14 cellular contexts compared by ENCODE assay signal in genomic region chr12:57849035-57849434, GRCh38. TPM values are rescaled to one million over a fixed set of nuclear protein-coding genes. Genes with fewer than 3 reads are reported as not detected.
A peak's percentile ranks its signal among the peaks of the same experiment; 100 is the strongest.
DNase-seq lines count a peak whose midpoint lies in the region; ATAC-seq, FAIRE-seq and TF ChIP-seq lines count a peak whose summit lies in the region.
"Had no signal": no experiment of that assay in that cellular context is flagged by ENCODE, and none has a peak within 500 bp of the region (broad histone marks: within the 10 kb centered on the region; RNA-seq: fewer than 3 reads in every experiment).

No MANE protein-coding gene starts in this region.

- peaks cover 5% of the 10 kb centered on the region for H3K36me3 Mint-ChIP-seq in CD4-positive, alpha-beta T cell (ENCODE audit: low read depth)
- no peaks in the 10 kb centered on the region for H3K36me3 Mint-ChIP-seq in neural crest cell (ENCODE audit: low read depth)
- peaks cover 3% of the 10 kb centered on the region for H3K36me3 Mint-ChIP-seq in activated CD4-positive, alpha-beta T cell treated with anti-CD3 and anti-CD28 coated beads, Interleukin-2, amount 10 ng/mL, durations not matched to agents 24 days and 14 days (ENCODE audit: low read depth)

- peaks cover 9% of the 10 kb centered on the region for H3K27me3 Mint-ChIP-seq in CD4-positive, alpha-beta T cell
- peaks cover 19% of the 10 kb centered on the region for H3K27me3 Mint-ChIP-seq in neural crest cell (ENCODE audit: low read depth)
- H3K27me3 Mint-ChIP-seq in activated CD4-positive, alpha-beta T cell treated with anti-CD3 and anti-CD28 coated beads, Interleukin-2, amount 10 ng/mL, durations not matched to agents 24 days and 14 days = peaks cover 34% of the 10 kb centered on the region

- no peak for TF ChIP-seq RAD21 in K562 (CRISPR knock-in tag; conservative IDR thresholded peaks at IDR 0.05 in 1 of 2, IDR thresholded peaks at IDR 0.05 in 1 of 2)

- H3K79me2 ChIP-seq in K562 (ENCODE audit: control insufficient read depth, insufficient read depth, low read length) = peaks cover 25% of the 10 kb centered on the region

- peaks cover 3% of the 10 kb centered on the region for H3K27me3 ChIP-seq in CD4-positive, alpha-beta T cell (ENCODE audit: control insufficient read depth, insufficient read depth, low read length)
- H3K27me3 ChIP-seq in MG63 (no peaks in the 10 kb centered on the region), K562 (ENCODE audit: control insufficient read depth in 2 of 2, insufficient read depth in 2 of 2, low read length in 2 of 2) (0 out of 5 replicates have a peak, but pooled peaks cover 0 to 6% of the 10 kb centered on the region in 2 experiments)

- H3K27ac ChIP-seq in CD4-positive, alpha-beta T cell (ENCODE audit: low read depth, low read length) = no peak overlapping the region
- H3K27ac ChIP-seq in K562 (ENCODE audit: extremely low read depth, low read depth, low read length) = no peak overlapping the region

- H3K4me3 Mint-ChIP-seq in CD4-positive, alpha-beta T cell = peak overlapping the region; percentile 14
- H3K4me3 Mint-ChIP-seq in neural crest cell = peak overlapping the region; percentile 50
- no peak overlapping the region for H3K4me3 Mint-ChIP-seq in activated CD4-positive, alpha-beta T cell treated with anti-CD3 and anti-CD28 coated beads, Interleukin-2, amount 10 ng/mL, durations not matched to agents 24 days and 14 days

- H3K4me2 ChIP-seq in K562 (ENCODE audit: insufficient read depth, low read length) = no peak overlapping the region

- H3K4me1 ChIP-seq in K562 (replicated peaks in 1 of 2; ENCODE audit: control insufficient read depth in 2 of 2, insufficient read depth in 2 of 2, low read length in 2 of 2) = peaks cover 18 to 42% of the 10 kb centered on the region in 2 experiments; a peak in 4 of 5 replicates

- peak overlapping the region; percentile 79 for H3K27ac Mint-ChIP-seq in CD4-positive, alpha-beta T cell
- H3K27ac Mint-ChIP-seq in neural crest cell (ENCODE audit: unreplicated experiment) = peak overlapping the region; percentile 69
- H3K27ac Mint-ChIP-seq in activated CD4-positive, alpha-beta T cell treated with anti-CD3 and anti-CD28 coated beads, Interleukin-2, amount 10 ng/mL, durations not matched to agents 24 days and 14 days = no peak overlapping the region

- DNase-seq in CD4-positive, alpha-beta T cell = no peak
- DNase-seq in MG63 = peak; percentile 38
- DNase-seq in K562 (ENCODE audit: extremely low read depth in 1 of 4, low spot score in 3 of 4) = no peak
- no peak for DNase-seq in neural crest cell (ENCODE audit: low read depth, low spot score)
- no peak for DNase-seq in activated CD4-positive, alpha-beta T cell treated with anti-CD3 and anti-CD28 coated beads, Interleukin-2, amount 10 ng/mL, durations not matched to agents 24 days and 14 days
- DNase-seq in NCI-H524 treated with DMSO at 0.1 percent for 48 hours (lab: John Stamatoyannopoulos, UW) = no peak
- DNase-seq: CD4-positive, alpha-beta memory T cell; EL; NCI-H1092 treated with DMSO at 0.1 percent for 48 hours; NCI-H524 had no signal

- no peak for TF ChIP-seq CTCF in CD4-positive, alpha-beta T cell (IDR thresholded peaks at IDR 0.05)
- TF ChIP-seq CTCF in K562 (IDR thresholded peaks at IDR 0.05 in 2 of 3, conservative IDR thresholded peaks at IDR 0.05 in 1 of 3; ENCODE audit: insufficient read depth in 2 of 3, low read depth in 1 of 3, low read length in 3 of 3) (no peak), neural crest cell (conservative IDR thresholded peaks at IDR 0.05) (no peak)

- intact Hi-C loops in CD4-positive, alpha-beta T cell (cut with DNase I, micrococcal nuclease) = loop anchor here in 1 of 2 experiments (5.0 kb wide), 2 partner anchors 77 to 97 kb away; partner anchors contain the start of genes CDK4, EEF1AKMT3 and METTL1
- intact Hi-C loops in K562 (cut with micrococcal nuclease) = no loop called here
- intact Hi-C loops in activated CD4-positive, alpha-beta T cell treated with anti-CD3 and anti-CD28 coated beads, Interleukin-2, amount 10 ng/mL, durations not matched to agents 24 days and 14 days (cut with micrococcal nuclease) = loop anchor here (5.0 to 10.0 kb wide), 2 partner anchors 327 to 1746 kb away; partner anchors contain the start of genes DDIT3, MBD6 and SLC16A7

- peaks cover 10% of the 10 kb centered on the region for H4K20me1 ChIP-seq in K562 (replicated peaks; ENCODE audit: control insufficient read depth, insufficient read depth, low read length)

- no TSS peak for BruUV-seq in K562 (replicated peaks; lab: Mats Ljungman, UMichigan)

- CTCF ChIA-PET in CD4-positive, alpha-beta T cell (lab: Charles Lee) = interaction anchor here (1.0 to 1.5 kb wide), 4 partner anchors 16 to 56 kb away, joined by 3 to 4 read pairs (median 3); no protein-coding TSS in a partner anchor
- CTCF ChIA-PET in K562 (lab: Yijun Ruan, JAX; ENCODE audit: low intra/inter-chr PET ratio) = no interaction called here

- H3K9ac ChIP-seq in K562 (ENCODE audit: insufficient read depth in 1 of 2, low read depth in 2 of 2, low read length in 2 of 2) = no peak overlapping the region

- WGBS in K562 (ENCODE audit: insufficient coverage, low coverage, missing lambda C conversion rate) = 23% methylated on average over 2 of the region's 2 CpGs

- no peak for FAIRE-seq in K562 (lab: Jason Lieb, UNC)
- FAIRE-seq: A204.1, GM12878, HepG2 had no signal

- TF ChIP-seq EP300 in K562 (IDR thresholded peaks at IDR 0.05; ENCODE audit: low read length) = no peak

- peaks cover 46% of the 10 kb centered on the region for H3K4me1 Mint-ChIP-seq in CD4-positive, alpha-beta T cell (ENCODE audit: low read depth)
- peaks cover 45% of the 10 kb centered on the region for H3K4me1 Mint-ChIP-seq in neural crest cell
- H3K4me1 Mint-ChIP-seq in activated CD4-positive, alpha-beta T cell treated with anti-CD3 and anti-CD28 coated beads, Interleukin-2, amount 10 ng/mL, durations not matched to agents 24 days and 14 days = peaks cover 18% of the 10 kb centered on the region

- no peak for TF ChIP-seq POLR2A in K562 (conservative IDR thresholded peaks at IDR 0.05)

- no peaks in the 10 kb centered on the region for H3K9me3 ChIP-seq in CD4-positive, alpha-beta T cell (ENCODE audit: control insufficient read depth, low read length)
- no peaks in the 10 kb centered on the region for H3K9me3 ChIP-seq in MG63
- no peaks in the 10 kb centered on the region for H3K9me3 ChIP-seq in K562 (replicated peaks; ENCODE audit: control insufficient read depth, insufficient read depth, low read depth, low read length)

- H3K36me3 ChIP-seq in MG63 = peaks cover 12% of the 10 kb centered on the region
- H3K36me3 ChIP-seq in K562 (ENCODE audit: control insufficient read depth, insufficient read depth, low read length) = no peaks in the 10 kb centered on the region

- no peak overlapping the region for H2AFZ ChIP-seq in K562 (ENCODE audit: low read depth, low read length)

- no peak for ATAC-seq in CD4-positive, alpha-beta T cell (ENCODE audit: poor library complexity)
- ATAC-seq in K562 = no peak
- no peak for ATAC-seq in GM19351 (IDR thresholded peaks at IDR 0.05; ENCODE audit: unreplicated experiment)
- ATAC-seq: GM12878, HepG2 had no signal

- H3K9me1 ChIP-seq in K562 (ENCODE audit: control insufficient read depth, insufficient read depth, low read length) = no peaks in the 10 kb centered on the region

- POLR2A ChIA-PET in CD4-positive, alpha-beta T cell (lab: Charles Lee) = interaction anchor here (1.3 to 7.4 kb wide), 3 partner anchors 12 to 51 kb away, joined by 6 to 124 read pairs (median 46); no protein-coding TSS in a partner anchor
- POLR2A ChIA-PET in K562 (lab: Yijun Ruan, JAX) = interaction anchor here (0.6 to 1.4 kb wide), 2 partner anchors 9 to 16 kb away, joined by 4 to 5 read pairs; no protein-coding TSS in a partner anchor

- H3K9me3 Mint-ChIP-seq in CD4-positive, alpha-beta T cell = no peaks in the 10 kb centered on the region
- H3K9me3 Mint-ChIP-seq in neural crest cell = no peaks in the 10 kb centered on the region
- H3K9me3 Mint-ChIP-seq in activated CD4-positive, alpha-beta T cell treated with anti-CD3 and anti-CD28 coated beads, Interleukin-2, amount 10 ng/mL, durations not matched to agents 24 days and 14 days = no peaks in the 10 kb centered on the region
- H3K9me3 Mint-ChIP-seq: CD4-positive, alpha-beta memory T cell had no signal

- in situ Hi-C loops in K562 (cut with MboI) = no loop called here

- no peak overlapping the region for H3K4me3 ChIP-seq in MG63
- no peak overlapping the region for H3K4me3 ChIP-seq in K562
- H3K4me3 ChIP-seq: GM12878 had no signal

RNA-seq across cellular contexts. Expression of gene CTDSP2, which starts 2.5 kb away (rescaled TPM):
- total RNA-seq in CD4-positive, alpha-beta T cell = 10 to 100 TPM; 86.2 to 86.4 TPM
- 73.2 and 73.3 TPM in 2 replicates for total RNA-seq in MG63 (2014; rRNA removed; shearing (Covaris generic); ENCODE audit: low replicate concordance)
- total RNA-seq in K562 (2011; cell fraction: chromatin; rRNA removed; ENCODE audit: low replicate concordance) = 89.2 and 157 TPM in 2 replicates
- total RNA-seq in K562 (2011; cell fraction: nucleolus; rRNA removed) = 72.6 and 88.1 TPM in 2 replicates
- total RNA-seq in K562 (2011; cell fraction: nucleoplasm; rRNA removed) = 93.3 and 110 TPM in 2 replicates
- total RNA-seq in K562 (2014; rRNA removed) (42.0 and 60.5 TPM in 2 replicates), K562 (2014; rRNA removed; fragmentation: Illumina TruSeq; extraction: Trizol) (46.6 and 47.7 TPM in 2 replicates), K562 (2015; rRNA removed; fragmentation: Illumina TruSeq; extraction: Trizol) (39.8 and 40.2 TPM in 2 replicates), K562 (2021) (93.7 and 108 TPM in 2 replicates), neural crest cell (83.2 and 83.4 TPM in 2 replicates)
- polyA plus RNA-seq in K562 (2011; rRNA removed) (87.2 and 94.7 TPM in 2 replicates), K562 (2014; fragmentation: Illumina TruSeq; extraction: Trizol) (86.4 and 89.3 TPM in 2 replicates), K562 (2014; fragmentation: Nextera tagmentation; extraction: Ambion mirVana) (10 to 100 TPM; 20.4 to 24.1 TPM), K562 (2014; rRNA removed) (62.5 and 64.5 TPM in 2 replicates)
- 115 and 117 TPM in 2 replicates for polyA plus RNA-seq in K562 (2011; cell fraction: cytosol; rRNA removed)
- 128 and 133 TPM in 2 replicates for polyA plus RNA-seq in K562 (2011; cell fraction: nucleus; rRNA removed)
- polyA plus RNA-seq in K562 (2012) = 83.4 and 116 TPM in 2 replicates
- polyA minus RNA-seq in K562 (2011; rRNA and poly(A)+ RNA removed) = 102 and 145 TPM in 2 replicates
- polyA minus RNA-seq in K562 (2011; cell fraction: cytosol; rRNA and poly(A)+ RNA removed) = 85.8 and 88.5 TPM in 2 replicates
- polyA minus RNA-seq in K562 (2011; cell fraction: nucleus; rRNA and poly(A)+ RNA removed) = 40.9 and 69.2 TPM in 2 replicates
- 81.4 and 82.7 TPM in 2 replicates for total RNA-seq in activated CD4-positive, alpha-beta T cell treated with anti-CD3 and anti-CD28 coated beads, Interleukin-2, amount 10 ng/mL, durations not matched to agents 24 days and 14 days

RNA-seq across cellular contexts. Expression of gene AVIL, which starts 30.5 kb away (rescaled TPM):
- total RNA-seq in CD4-positive, alpha-beta T cell = 1 to 10 TPM in 1 of 2 experiments, under 1 TPM in 1; 0.60 to 1.2 TPM
- total RNA-seq in MG63 (2014; rRNA removed; shearing (Covaris generic); ENCODE audit: low replicate concordance) = 2.5 TPM in 1 of 2 replicates, not detected in the other
- total RNA-seq in K562 (2011; cell fraction: chromatin; rRNA removed; ENCODE audit: low replicate concordance) = 1.2 and 1.3 TPM in 2 replicates
- total RNA-seq in K562 (2011; cell fraction: nucleolus; rRNA removed) = 0.39 and 0.83 TPM in 2 replicates
- total RNA-seq in K562 (2011; cell fraction: nucleoplasm; rRNA removed) = 1.1 and 1.5 TPM in 2 replicates
- total RNA-seq in K562 (2014; rRNA removed) = 0.05 and 0.24 TPM in 2 replicates
- 0.16 and 0.22 TPM in 2 replicates for total RNA-seq in K562 (2014; rRNA removed; fragmentation: Illumina TruSeq; extraction: Trizol)
- 0.25 and 0.34 TPM in 2 replicates for total RNA-seq in K562 (2015; rRNA removed; fragmentation: Illumina TruSeq; extraction: Trizol)
- total RNA-seq in K562 (2021) = 0.27 and 0.33 TPM in 2 replicates
- polyA plus RNA-seq in K562 (2011; rRNA removed) = 0.17 and 0.24 TPM in 2 replicates
- polyA plus RNA-seq in K562 (2011; cell fraction: cytosol; rRNA removed) = 0.10 and 0.18 TPM in 2 replicates
- polyA plus RNA-seq in K562 (2011; cell fraction: nucleus; rRNA removed) = 0.55 and 0.97 TPM in 2 replicates
- polyA plus RNA-seq in K562 (2012) = 0.73 and 2.2 TPM in 2 replicates
- polyA plus RNA-seq in K562 (2014; fragmentation: Illumina TruSeq; extraction: Trizol) = 0.39 TPM in 2 replicates
- under 1 TPM; 0.24 to 0.36 TPM for polyA plus RNA-seq in K562 (2014; fragmentation: Nextera tagmentation; extraction: Ambion mirVana)
- 1.5 TPM in 1 of 2 replicates, not detected in the other for polyA plus RNA-seq in K562 (2014; rRNA removed)
- 0.18 and 0.27 TPM in 2 replicates for polyA minus RNA-seq in K562 (2011; rRNA and poly(A)+ RNA removed)
- polyA minus RNA-seq in K562 (2011; cell fraction: cytosol; rRNA and poly(A)+ RNA removed) = not detected in 2 replicates
- 0.27 and 0.89 TPM in 2 replicates for polyA minus RNA-seq in K562 (2011; cell fraction: nucleus; rRNA and poly(A)+ RNA removed)
- 1.6 and 1.7 TPM in 2 replicates for total RNA-seq in neural crest cell
- total RNA-seq in activated CD4-positive, alpha-beta T cell treated with anti-CD3 and anti-CD28 coated beads, Interleukin-2, amount 10 ng/mL, durations not matched to agents 24 days and 14 days = 1.2 and 1.9 TPM in 2 replicates
